Comparison of ENCODE assay signal across 11 cellular contexts in the genomic region with DNA sequence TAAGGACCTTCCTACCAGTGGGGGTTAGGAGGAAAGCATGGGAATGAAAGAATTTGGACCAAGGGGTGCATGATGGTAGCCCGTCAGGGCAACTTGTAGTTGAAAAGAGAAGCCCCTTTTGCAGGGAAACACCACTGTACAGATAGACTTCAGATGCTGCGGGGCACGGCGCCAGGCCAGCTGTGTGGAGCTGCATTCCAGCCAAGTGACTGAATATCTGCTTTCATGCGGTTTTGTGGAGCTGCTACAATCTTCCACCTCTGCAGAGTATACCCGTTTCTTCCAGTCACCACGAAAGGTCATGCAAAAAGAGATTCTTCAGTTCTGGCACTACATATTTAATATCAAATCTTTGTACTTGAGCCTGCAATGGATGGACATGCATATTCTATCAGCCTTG.
DNase-seq lines count a peak whose midpoint lies in the region; ATAC-seq, FAIRE-seq and TF ChIP-seq lines count a peak whose summit lies in the region.
"Had no signal": no experiment of that assay in that cellular context is flagged by ENCODE, and none has a peak within 500 bp of the region (broad histone marks: within the 10 kb centered on the region; RNA-seq: fewer than 3 reads in every experiment).

No MANE protein-coding gene starts in this region.

- no peak for TF ChIP-seq CTCF in heart left ventricle (IDR thresholded peaks at IDR 0.05)
- no peak for TF ChIP-seq CTCF in psoas muscle (IDR thresholded peaks at IDR 0.05)
- no peak for TF ChIP-seq CTCF in D721Med (IDR thresholded peaks at IDR 0.05; ENCODE audit: insufficient read depth, missing control alignments)

- H3K4me1 ChIP-seq in heart left ventricle (peaks cover 0 to 40% (median 31%) of the 10 kb centered on the region in 12 donors), psoas muscle (no peaks in the 10 kb centered on the region)

- no peaks in the 10 kb centered on the region for H3K9me3 ChIP-seq in heart left ventricle
- H3K9me3 ChIP-seq in psoas muscle, result no peaks in the 10 kb centered on the region
- H3K9me3 ChIP-seq: thoracic aorta had no signal

- peak; percentile 86 for DNase-seq in EL
- peak in 55 of 56 donors; percentile 26 to 96 (median 79) for DNase-seq in amygdala (lab: John Stamatoyannopoulos, UW)
- peak in 4 of 5 donors; percentile 58 to 80 (median 70) for DNase-seq in heart left ventricle
- peak; percentile 68 to 80 for DNase-seq in psoas muscle
- no peak for DNase-seq in activated CD8-positive, alpha-beta memory T cell treated with anti-CD3 and anti-CD28 coated beads for 24 hours
- no peak for DNase-seq in D721Med (ENCODE audit: insufficient read length, low spot score)
- DNase-seq: activated naive CD4-positive, alpha-beta T cell; NCI-H187 had no signal

- H3K4me3 ChIP-seq in heart left ventricle, result no peak overlapping the region
- H3K4me3 ChIP-seq in psoas muscle, result no peak overlapping the region
- H3K4me3 ChIP-seq: thoracic aorta had no signal

- 37 to 51% (median 44%) methylated on average over 7 of the region's 7 CpGs for WGBS in heart left ventricle, 4 donors
- 9 to 21% (median 16%) methylated on average over 7 of the region's 7 CpGs for WGBS in psoas muscle, 3 donors

- no peak for FAIRE-seq in D721Med (lab: Jason Lieb, UNC)

- ATAC-seq in heart left ventricle, result peak; percentile 63 to 79 (median 70)
- ATAC-seq in psoas muscle, result peak in 2 of 4 donors; percentile 19 to 69
- no peak for ATAC-seq in GM18858 (IDR thresholded peaks at IDR 0.05; ENCODE audit: unreplicated experiment)
- no peak for ATAC-seq in HG03442 (IDR thresholded peaks at IDR 0.05; ENCODE audit: unreplicated experiment)

- TF ChIP-seq POLR2A in heart left ventricle (IDR thresholded peaks at IDR 0.05), result no peak

- H3K36me3 ChIP-seq in heart left ventricle, result peaks cover 0 to 10% (median 5%) of the 10 kb centered on the region in 9 donors
- H3K36me3 ChIP-seq in psoas muscle (ENCODE audit: insufficient read depth in 1 of 2, low read depth in 1 of 2), result peaks cover 2 to 13% of the 10 kb centered on the region in 2 donors
- H3K36me3 ChIP-seq: thoracic aorta had no signal

- intact Hi-C loops in heart left ventricle (cut with DNase I), result loop anchor here in 1 of 10 donors (10.0 kb wide), 1 partner anchor 177 kb away; no protein-coding TSS in a partner anchor
- intact Hi-C loops in psoas muscle (cut with DNase I), result no loop called here

- peak overlapping the region in 4 of 12 donors; percentile 15 to 37 (median 24) for H3K27ac ChIP-seq in heart left ventricle
- no peak overlapping the region for H3K27ac ChIP-seq in psoas muscle
- H3K27ac ChIP-seq: thoracic aorta had no signal

- H3K27me3 ChIP-seq in heart left ventricle (no peaks in the 10 kb centered on the region), psoas muscle (ENCODE audit: insufficient read depth in 3 of 3, low read length in 2 of 3) (no peaks in the 10 kb centered on the region)

Comparison
In these comparisons a context has a peak if more than half of its experiments do, and no peak if none do; other contexts are left out.
1. DNase-seq: peak in EL (single experiment), amygdala (55 of 56), heart left ventricle (4 of 5) and psoas muscle (2 of 2); none in activated CD8-positive, alpha-beta memory T cell treated with anti-CD3 and anti-CD28 coated beads for 24 hours (single experiment) and D721Med (single experiment).
2. ATAC-seq: peak in heart left ventricle (4 of 4); none in GM18858 (single experiment) and HG03442 (single experiment).